Comparison of ENCODE assay signal across 16 cellular contexts in genomic region chr12:71046215-71046614, GRCh38.
DNase-seq lines count a peak whose midpoint lies in the region; ATAC-seq, FAIRE-seq and TF ChIP-seq lines count a peak whose summit lies in the region.
"Had no signal": no experiment of that assay in that cellular context is flagged by ENCODE, and none has a peak within 500 bp of the region (broad histone marks: within the 10 kb centered on the region; RNA-seq: fewer than 3 reads in every experiment).

No MANE protein-coding gene starts in this region.

- H3K4me3 Mint-ChIP-seq in activated T-helper 17 cell treated with anti-CD3 and anti-CD28 coated beads, Interleukin-2, amount 50 U/mL, for 72 hours, result no peak overlapping the region
- H3K4me3 Mint-ChIP-seq in activated CD4-positive, alpha-beta memory T cell treated with anti-CD3 and anti-CD28 coated beads, Interleukin-2, amount 10 ng/mL, durations not matched to agents 7 days and 5 days, result no peak overlapping the region
- H3K4me3 Mint-ChIP-seq in activated CD4-positive, alpha-beta T cell treated with anti-CD3 and anti-CD28 coated beads, Interleukin-2, amount 10 ng/mL, durations not matched to agents 7 days and 5 days, result no peak overlapping the region
- H3K4me3 Mint-ChIP-seq: activated CD8-positive, alpha-beta memory T cell treated with anti-CD3 and anti-CD28 coated beads, Interleukin-2, amount 10 ng/mL, durations not matched to agents 7 days and 5 days; activated naive CD8-positive, alpha-beta T cell; memory B cell had no signal

- no peak overlapping the region for H3K27ac ChIP-seq in RWPE1
- no peak overlapping the region for H3K27ac ChIP-seq in endothelial cell of umbilical vein (ENCODE audit: insufficient read depth, low read depth, low read length)

- no TSS peak for BruUV-seq in endothelial cell of umbilical vein (replicated peaks; lab: Mats Ljungman, UMichigan)

- H2AFZ ChIP-seq in endothelial cell of umbilical vein (ENCODE audit: low read depth, low read length), result peak overlapping the region; percentile 28

- no peaks in the 10 kb centered on the region for H3K36me3 Mint-ChIP-seq in activated T-helper 17 cell treated with anti-CD3 and anti-CD28 coated beads, Interleukin-2, amount 50 U/mL, for 72 hours (ENCODE audit: low read depth)
- no peaks in the 10 kb centered on the region for H3K36me3 Mint-ChIP-seq in activated CD4-positive, alpha-beta memory T cell treated with anti-CD3 and anti-CD28 coated beads, Interleukin-2, amount 10 ng/mL, durations not matched to agents 7 days and 5 days (ENCODE audit: low read depth)
- no peaks in the 10 kb centered on the region for H3K36me3 Mint-ChIP-seq in activated CD4-positive, alpha-beta T cell treated with anti-CD3 and anti-CD28 coated beads, Interleukin-2, amount 10 ng/mL, durations not matched to agents 7 days and 5 days (ENCODE audit: low read depth)
- H3K36me3 Mint-ChIP-seq: activated CD8-positive, alpha-beta memory T cell treated with anti-CD3 and anti-CD28 coated beads, Interleukin-2, amount 10 ng/mL, durations not matched to agents 7 days and 5 days; activated naive CD8-positive, alpha-beta T cell; memory B cell had no signal

- H3K4me1 ChIP-seq in endothelial cell of umbilical vein (ENCODE audit: control insufficient read depth, extremely low read depth, insufficient read depth, low read length), result no peaks in the 10 kb centered on the region
- H3K4me1 ChIP-seq: BE2C had no signal

- no peak for TF ChIP-seq POLR2A in endothelial cell of umbilical vein (IDR thresholded peaks at IDR 0.05; ENCODE audit: low read depth, low read length)

- H3K27me3 Mint-ChIP-seq in activated T-helper 17 cell treated with anti-CD3 and anti-CD28 coated beads, Interleukin-2, amount 50 U/mL, for 72 hours, result no peaks in the 10 kb centered on the region
- H3K27me3 Mint-ChIP-seq in activated CD4-positive, alpha-beta memory T cell treated with anti-CD3 and anti-CD28 coated beads, Interleukin-2, amount 10 ng/mL, durations not matched to agents 7 days and 5 days, result no peaks in the 10 kb centered on the region
- no peaks in the 10 kb centered on the region for H3K27me3 Mint-ChIP-seq in activated CD4-positive, alpha-beta T cell treated with anti-CD3 and anti-CD28 coated beads, Interleukin-2, amount 10 ng/mL, durations not matched to agents 7 days and 5 days
- H3K27me3 Mint-ChIP-seq: activated CD8-positive, alpha-beta memory T cell treated with anti-CD3 and anti-CD28 coated beads, Interleukin-2, amount 10 ng/mL, durations not matched to agents 7 days and 5 days; activated naive CD8-positive, alpha-beta T cell had no signal

- H3K9ac ChIP-seq in endothelial cell of umbilical vein (replicated peaks; ENCODE audit: extremely low read depth, insufficient read depth, low read length), result no peak overlapping the region

- POLR2A ChIA-PET in RWPE1 (lab: Yijun Ruan, JAX; ENCODE audit: low non-redundant PET), result no interaction called here
- POLR2A ChIA-PET in endothelial cell of umbilical vein (lab: Charles Lee), result no interaction called here
- POLR2A ChIA-PET in activated CD4-positive, alpha-beta memory T cell treated with anti-CD3 and anti-CD28 coated beads, Interleukin-2, amount 10 ng/mL, durations not matched to agents 7 days and 5 days (lab: Charles Lee), result no interaction called here
- POLR2A ChIA-PET in activated CD4-positive, alpha-beta T cell treated with anti-CD3 and anti-CD28 coated beads, Interleukin-2, amount 10 ng/mL, durations not matched to agents 7 days and 5 days (lab: Charles Lee), result no interaction called here

- intact Hi-C loops in endothelial cell of umbilical vein (cut with micrococcal nuclease), result no loop called here

- H3K79me2 ChIP-seq in endothelial cell of umbilical vein (ENCODE audit: control insufficient read depth, insufficient read depth, low read length), result no peaks in the 10 kb centered on the region

- no peak overlapping the region for H3K4me3 ChIP-seq in AG10803 (ENCODE audit: low read length)
- H3K4me3 ChIP-seq in endothelial cell of umbilical vein (replicated peaks in 1 of 3; ENCODE audit: insufficient read depth in 1 of 3, low read depth in 1 of 3, low read length in 3 of 3), result no peak overlapping the region

- H3K36me3 ChIP-seq in endothelial cell of umbilical vein (ENCODE audit: control insufficient read depth in 2 of 2, extremely low read depth in 1 of 2, insufficient read depth in 2 of 2, low read length in 2 of 2), result no peaks in the 10 kb centered on the region
- H3K36me3 ChIP-seq: BE2C had no signal

- FAIRE-seq in endothelial cell of umbilical vein (lab: Jason Lieb, UNC), result no peak
- FAIRE-seq: H54 had no signal

- CTCF ChIA-PET in RWPE1 (lab: Yijun Ruan, JAX), result no interaction called here
- CTCF ChIA-PET in endothelial cell of umbilical vein (lab: Charles Lee), result no interaction called here
- CTCF ChIA-PET in activated CD4-positive, alpha-beta memory T cell treated with anti-CD3 and anti-CD28 coated beads, Interleukin-2, amount 10 ng/mL, durations not matched to agents 7 days and 5 days (lab: Charles Lee), result no interaction called here
- CTCF ChIA-PET in activated CD4-positive, alpha-beta T cell treated with anti-CD3 and anti-CD28 coated beads, Interleukin-2, amount 10 ng/mL, durations not matched to agents 7 days and 5 days (lab: Charles Lee), result no interaction called here

- no peaks in the 10 kb centered on the region for H3K4me1 Mint-ChIP-seq in activated T-helper 17 cell treated with anti-CD3 and anti-CD28 coated beads, Interleukin-2, amount 50 U/mL, for 72 hours
- H3K4me1 Mint-ChIP-seq in activated CD4-positive, alpha-beta memory T cell treated with anti-CD3 and anti-CD28 coated beads, Interleukin-2, amount 10 ng/mL, durations not matched to agents 7 days and 5 days, result no peaks in the 10 kb centered on the region
- no peaks in the 10 kb centered on the region for H3K4me1 Mint-ChIP-seq in activated CD4-positive, alpha-beta T cell treated with anti-CD3 and anti-CD28 coated beads, Interleukin-2, amount 10 ng/mL, durations not matched to agents 7 days and 5 days
- H3K4me1 Mint-ChIP-seq: activated CD8-positive, alpha-beta memory T cell treated with anti-CD3 and anti-CD28 coated beads, Interleukin-2, amount 10 ng/mL, durations not matched to agents 7 days and 5 days; memory B cell had no signal

- peaks cover 7% of the 10 kb centered on the region for H3K9me3 Mint-ChIP-seq in activated T-helper 17 cell treated with anti-CD3 and anti-CD28 coated beads, Interleukin-2, amount 50 U/mL, for 72 hours
- peaks cover 4% of the 10 kb centered on the region for H3K9me3 Mint-ChIP-seq in activated CD4-positive, alpha-beta memory T cell treated with anti-CD3 and anti-CD28 coated beads, Interleukin-2, amount 10 ng/mL, durations not matched to agents 7 days and 5 days
- H3K9me3 Mint-ChIP-seq in activated CD4-positive, alpha-beta T cell treated with anti-CD3 and anti-CD28 coated beads, Interleukin-2, amount 10 ng/mL, durations not matched to agents 7 days and 5 days, result no peaks in the 10 kb centered on the region
- H3K9me3 Mint-ChIP-seq: memory B cell had no signal

- dilution Hi-C loops in endothelial cell of umbilical vein (cut with MboI; ENCODE audit: extremely low pct_ligation_motif_present, low sequenced_read_pairs), result no loop called here

- H3K27me3 ChIP-seq in endothelial cell of umbilical vein (ENCODE audit: control insufficient read depth in 2 of 2, insufficient read depth in 2 of 2, low read length in 2 of 2), result no peaks in the 10 kb centered on the region
- H3K27me3 ChIP-seq: BE2C had no signal

- no peaks in the 10 kb centered on the region for H4K20me1 ChIP-seq in endothelial cell of umbilical vein (replicated peaks; ENCODE audit: control insufficient read depth, extremely low read depth, insufficient read depth, low read length)

- TF ChIP-seq CTCF in AG10803 (conservative IDR thresholded peaks at IDR 0.05; ENCODE audit: low read length), result no peak
- TF ChIP-seq CTCF in RWPE1 (conservative IDR thresholded peaks at IDR 0.05; ENCODE audit: low read depth), result no peak
- TF ChIP-seq CTCF in endothelial cell of umbilical vein (IDR thresholded peaks at IDR 0.05; ENCODE audit: extremely low read depth in 1 of 2, insufficient read depth in 1 of 2, low read depth in 1 of 2, low read length in 2 of 2), result no peak

- DNase-seq in AG10803 (ENCODE audit: low read depth) (peak; percentile 36), RWPE1 (ENCODE audit: low spot score) (peak; percentile 1), endothelial cell of umbilical vein (ENCODE audit: low read depth, low spot score) (peak; percentile 8), myocyte (ENCODE audit: low read depth) (peak; percentile 43)
- no peak for DNase-seq in activated CD4-positive, alpha-beta memory T cell treated with anti-CD3 and anti-CD28 coated beads, Interleukin-2, amount 10 ng/mL, durations not matched to agents 7 days and 5 days
- DNase-seq in activated CD4-positive, alpha-beta T cell treated with anti-CD3 and anti-CD28 coated beads, Interleukin-2, amount 10 ng/mL, durations not matched to agents 7 days and 5 days, result no peak
- DNase-seq: activated CD8-positive, alpha-beta memory T cell treated with anti-CD3 and anti-CD28 coated beads, Interleukin-2, amount 10 ng/mL, durations not matched to agents 7 days and 5 days; BE2C; NCI-H1436; NCI-H748 treated with DMSO at 0.1 percent for 48 hours; SIG-M5 had no signal

- no peaks in the 10 kb centered on the region for H3K9me1 ChIP-seq in endothelial cell of umbilical vein (replicated peaks; ENCODE audit: control insufficient read depth, extremely low read depth, insufficient read depth, low read length)

- H3K4me2 ChIP-seq in endothelial cell of umbilical vein (ENCODE audit: insufficient read depth, low read length), result no peak overlapping the region

- no peak for ATAC-seq in activated T-helper 17 cell treated with anti-CD3 and anti-CD28 coated beads, Interleukin-2, amount 50 U/mL, for 72 hours (replicated peaks)
- ATAC-seq in HG03432 (IDR thresholded peaks at IDR 0.05; ENCODE audit: unreplicated experiment), result no peak
- ATAC-seq: activated CD8-positive, alpha-beta memory T cell treated with anti-CD3 and anti-CD28 coated beads, Interleukin-2, amount 10 ng/mL, durations not matched to agents 7 days and 5 days had no signal

- H3K27ac Mint-ChIP-seq in activated T-helper 17 cell treated with anti-CD3 and anti-CD28 coated beads, Interleukin-2, amount 50 U/mL, for 72 hours, result no peak overlapping the region
- no peak overlapping the region for H3K27ac Mint-ChIP-seq in activated CD4-positive, alpha-beta memory T cell treated with anti-CD3 and anti-CD28 coated beads, Interleukin-2, amount 10 ng/mL, durations not matched to agents 7 days and 5 days
- H3K27ac Mint-ChIP-seq in activated CD4-positive, alpha-beta T cell treated with anti-CD3 and anti-CD28 coated beads, Interleukin-2, amount 10 ng/mL, durations not matched to agents 7 days and 5 days, result no peak overlapping the region
- H3K27ac Mint-ChIP-seq: activated CD8-positive, alpha-beta memory T cell treated with anti-CD3 and anti-CD28 coated beads, Interleukin-2, amount 10 ng/mL, durations not matched to agents 7 days and 5 days; activated naive CD8-positive, alpha-beta T cell; memory B cell had no signal

- H3K9me3 ChIP-seq in endothelial cell of umbilical vein (replicated peaks; ENCODE audit: control insufficient read depth, insufficient read depth, low read length), result no peaks in the 10 kb centered on the region
- H3K9me3 ChIP-seq: BE2C had no signal

TF ChIP-seq in endothelial cell of umbilical vein, 7 proteins besides CTCF, POLR2A, EP300 and RAD21:
- TF ChIP-seq GATA2 (IDR thresholded peaks at IDR 0.05; ENCODE audit: insufficient read depth, insufficient read length, low read depth, low read length) (peak; percentile 63), MYC (IDR thresholded peaks at IDR 0.05; ENCODE audit: low read depth, low read length) (no peak)

Comparison
In these comparisons a context has a peak if more than half of its experiments do, and no peak if none do; other contexts are left out.
1. DNase-seq: peak in AG10803 (single experiment), RWPE1 (single experiment), endothelial cell of umbilical vein (single experiment) and myocyte (single experiment); none in activated CD4-positive, alpha-beta memory T cell treated with anti-CD3 and anti-CD28 coated beads, Interleukin-2, amount 10 ng/mL, durations not matched to agents 7 days and 5 days (single experiment) and activated CD4-positive, alpha-beta T cell treated with anti-CD3 and anti-CD28 coated beads, Interleukin-2, amount 10 ng/mL, durations not matched to agents 7 days and 5 days (single experiment).